In genomic region chr6:16226117-16227047, GRCh38 we compare ENCODE assay signal across 1 cellular context. TPM values are rescaled to one million over a fixed set of nuclear protein-coding genes. Genes with fewer than 3 reads are reported as not detected.
"Had no signal": no experiment of that assay in that cellular context is flagged by ENCODE, and none has a peak within 500 bp of the region (broad histone marks: within the 10 kb centered on the region; RNA-seq: fewer than 3 reads in every experiment).

No MANE protein-coding gene starts in this region.

RNA-seq across cellular contexts. Expression of gene GMPR, which starts 12.0 kb away (rescaled TPM):
- polyA plus RNA-seq: neural cell had no signal
